8 cellular contexts compared by ENCODE assay signal in the genomic region with DNA sequence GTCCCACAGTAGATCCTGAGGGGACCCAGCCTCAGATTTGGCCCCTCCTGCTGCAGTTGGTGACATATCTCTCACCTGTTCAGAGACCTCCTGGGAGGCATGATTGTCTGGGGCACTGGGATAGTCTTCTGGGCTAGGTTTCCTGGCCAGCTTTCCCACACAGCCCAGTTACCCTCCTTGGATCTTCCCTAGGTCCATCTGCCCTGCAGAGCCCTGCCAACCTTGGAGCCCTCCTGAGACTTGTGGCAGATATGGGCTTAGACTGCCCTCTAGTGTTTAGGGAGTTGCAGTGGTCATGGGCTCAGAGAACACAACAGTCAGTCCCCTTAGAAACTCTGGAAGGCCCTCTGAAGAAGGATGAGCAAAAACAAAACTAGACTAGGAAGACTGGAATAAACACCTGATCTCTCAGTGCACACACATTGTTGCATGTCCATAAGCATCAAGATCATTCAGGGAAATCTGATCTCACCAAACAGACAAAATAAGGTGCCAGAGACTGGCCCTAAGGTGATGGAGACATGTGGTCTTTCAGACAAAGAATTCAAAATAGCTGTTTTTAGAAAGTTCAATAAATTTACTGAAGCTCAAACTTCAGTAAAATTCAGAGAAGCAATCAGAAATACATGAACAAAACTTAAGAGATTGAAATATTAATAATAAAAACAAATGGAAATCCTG.
DNase-seq lines count a peak whose midpoint lies in the region; ATAC-seq lines count a peak whose summit lies in the region.

No MANE protein-coding gene starts in this region.

- ATAC-seq in GM18868 (IDR thresholded peaks at IDR 0.05; ENCODE audit: unreplicated experiment) (peak; percentile 99), HG02970 (IDR thresholded peaks at IDR 0.05; ENCODE audit: low FRiP score, unreplicated experiment) (peak; percentile 86)

- DNase-seq in COR-L47 (lab: John Stamatoyannopoulos, UW) (peak; percentile 19), NCI-H748 (lab: John Stamatoyannopoulos, UW; ENCODE audit: unreplicated experiment) (peak; percentile 40), dermis blood vessel endothelial cell (peak; percentile 69), pons (ENCODE audit: low spot score) (peak; percentile 32), NCI-H2227 treated with DMSO at 0.1 percent for 48 hours (lab: John Stamatoyannopoulos, UW) (no peak)
- no peak for DNase-seq in stimulated activated naive CD4-positive, alpha-beta T cell (lab: John Stamatoyannopoulos, UW)

Comparison
In these comparisons a context has a peak if more than half of its experiments do, and no peak if none do; other contexts are left out.
1. DNase-seq: peak in COR-L47 (single experiment), NCI-H748 (single experiment), dermis blood vessel endothelial cell (single experiment) and pons (single experiment); none in NCI-H2227 treated with DMSO at 0.1 percent for 48 hours (single experiment) and stimulated activated naive CD4-positive, alpha-beta T cell (0 of 6).